1 cellular context compared by ENCODE assay signal in genomic region chr10:102850025-102850518, GRCh38.
A peak's percentile ranks its signal among the peaks of the same experiment; 100 is the strongest.
TF ChIP-seq lines count a peak whose summit lies in the region.

No MANE protein-coding gene starts in this region.

TF ChIP-seq in HepG2, 621 proteins besides CTCF, POLR2A, EP300 and RAD21 (continued from another document and continues in another):
- TF ChIP-seq SRSF9 (IDR thresholded peaks at IDR 0.05; ENCODE audit: borderline replicate concordance, insufficient read depth, low read depth, low read length, poor library complexity, severe bottlenecking): no peak
- TF ChIP-seq NFKB2 (CRISPR knock-in tag; IDR thresholded peaks at IDR 0.05; ENCODE audit: borderline replicate concordance): no peak
- peak; percentile 54 for TF ChIP-seq PHF20 (CRISPR knock-in tag; IDR thresholded peaks at IDR 0.05)
- TF ChIP-seq JUNB (CRISPR knock-in tag; IDR thresholded peaks at IDR 0.05; ENCODE audit: borderline replicate concordance): 0 out of 2 replicates have a peak, but pooled peaks have one; percentile 34
- peak; percentile 86 for TF ChIP-seq ZNF784 (CRISPR knock-in tag; IDR thresholded peaks at IDR 0.05; ENCODE audit: borderline replicate concordance)
- TF ChIP-seq, protein P1, sequence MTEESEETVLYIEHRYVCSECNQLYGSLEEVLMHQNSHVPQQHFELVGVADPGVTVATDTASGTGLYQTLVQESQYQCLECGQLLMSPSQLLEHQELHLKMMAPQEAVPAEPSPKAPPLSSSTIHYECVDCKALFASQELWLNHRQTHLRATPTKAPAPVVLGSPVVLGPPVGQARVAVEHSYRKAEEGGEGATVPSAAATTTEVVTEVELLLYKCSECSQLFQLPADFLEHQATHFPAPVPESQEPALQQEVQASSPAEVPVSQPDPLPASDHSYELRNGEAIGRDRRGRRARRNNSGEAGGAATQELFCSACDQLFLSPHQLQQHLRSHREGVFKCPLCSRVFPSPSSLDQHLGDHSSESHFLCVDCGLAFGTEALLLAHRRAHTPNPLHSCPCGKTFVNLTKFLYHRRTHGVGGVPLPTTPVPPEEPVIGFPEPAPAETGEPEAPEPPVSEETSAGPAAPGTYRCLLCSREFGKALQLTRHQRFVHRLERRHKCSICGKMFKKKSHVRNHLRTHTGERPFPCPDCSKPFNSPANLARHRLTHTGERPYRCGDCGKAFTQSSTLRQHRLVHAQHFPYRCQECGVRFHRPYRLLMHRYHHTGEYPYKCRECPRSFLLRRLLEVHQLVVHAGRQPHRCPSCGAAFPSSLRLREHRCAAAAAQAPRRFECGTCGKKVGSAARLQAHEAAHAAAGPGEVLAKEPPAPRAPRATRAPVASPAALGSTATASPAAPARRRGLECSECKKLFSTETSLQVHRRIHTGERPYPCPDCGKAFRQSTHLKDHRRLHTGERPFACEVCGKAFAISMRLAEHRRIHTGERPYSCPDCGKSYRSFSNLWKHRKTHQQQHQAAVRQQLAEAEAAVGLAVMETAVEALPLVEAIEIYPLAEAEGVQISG (CRISPR knock-in tag; IDR thresholded peaks at IDR 0.05): peak; percentile 83
- no peak for TF ChIP-seq PRDM4 (CRISPR knock-in tag; IDR thresholded peaks at IDR 0.05; ENCODE audit: borderline replicate concordance)
- TF ChIP-seq ZMYM2 (CRISPR knock-in tag; IDR thresholded peaks at IDR 0.05): peak; percentile 89
- TF ChIP-seq ZBTB40 (IDR thresholded peaks at IDR 0.05): no peak
- TF ChIP-seq ZBTB40 (CRISPR knock-in tag; IDR thresholded peaks at IDR 0.05): peak; percentile 75; the same call in 1 of the 2 replicates
- TF ChIP-seq, protein P2, sequence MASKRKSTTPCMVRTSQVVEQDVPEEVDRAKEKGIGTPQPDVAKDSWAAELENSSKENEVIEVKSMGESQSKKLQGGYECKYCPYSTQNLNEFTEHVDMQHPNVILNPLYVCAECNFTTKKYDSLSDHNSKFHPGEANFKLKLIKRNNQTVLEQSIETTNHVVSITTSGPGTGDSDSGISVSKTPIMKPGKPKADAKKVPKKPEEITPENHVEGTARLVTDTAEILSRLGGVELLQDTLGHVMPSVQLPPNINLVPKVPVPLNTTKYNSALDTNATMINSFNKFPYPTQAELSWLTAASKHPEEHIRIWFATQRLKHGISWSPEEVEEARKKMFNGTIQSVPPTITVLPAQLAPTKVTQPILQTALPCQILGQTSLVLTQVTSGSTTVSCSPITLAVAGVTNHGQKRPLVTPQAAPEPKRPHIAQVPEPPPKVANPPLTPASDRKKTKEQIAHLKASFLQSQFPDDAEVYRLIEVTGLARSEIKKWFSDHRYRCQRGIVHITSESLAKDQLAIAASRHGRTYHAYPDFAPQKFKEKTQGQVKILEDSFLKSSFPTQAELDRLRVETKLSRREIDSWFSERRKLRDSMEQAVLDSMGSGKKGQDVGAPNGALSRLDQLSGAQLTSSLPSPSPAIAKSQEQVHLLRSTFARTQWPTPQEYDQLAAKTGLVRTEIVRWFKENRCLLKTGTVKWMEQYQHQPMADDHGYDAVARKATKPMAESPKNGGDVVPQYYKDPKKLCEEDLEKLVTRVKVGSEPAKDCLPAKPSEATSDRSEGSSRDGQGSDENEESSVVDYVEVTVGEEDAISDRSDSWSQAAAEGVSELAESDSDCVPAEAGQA (IDR thresholded peaks at IDR 0.05; ENCODE audit: low read depth): no peak
- TF ChIP-seq, protein P2 (CRISPR knock-in tag; IDR thresholded peaks at IDR 0.05; ENCODE audit: borderline replicate concordance): no peak
- TF ChIP-seq ZNF800 (CRISPR knock-in tag; IDR thresholded peaks at IDR 0.05): peak; percentile 59; the same call in 1 of the 2 replicates
- TF ChIP-seq E2F2 (CRISPR knock-in tag; IDR thresholded peaks at IDR 0.05; ENCODE audit: borderline replicate concordance): no peak
- no peak for TF ChIP-seq ZNF367 (CRISPR knock-in tag; IDR thresholded peaks at IDR 0.05; ENCODE audit: borderline replicate concordance)
- no peak for TF ChIP-seq ZNF354B (CRISPR knock-in tag; IDR thresholded peaks at IDR 0.05)
- TF ChIP-seq, protein P3, sequence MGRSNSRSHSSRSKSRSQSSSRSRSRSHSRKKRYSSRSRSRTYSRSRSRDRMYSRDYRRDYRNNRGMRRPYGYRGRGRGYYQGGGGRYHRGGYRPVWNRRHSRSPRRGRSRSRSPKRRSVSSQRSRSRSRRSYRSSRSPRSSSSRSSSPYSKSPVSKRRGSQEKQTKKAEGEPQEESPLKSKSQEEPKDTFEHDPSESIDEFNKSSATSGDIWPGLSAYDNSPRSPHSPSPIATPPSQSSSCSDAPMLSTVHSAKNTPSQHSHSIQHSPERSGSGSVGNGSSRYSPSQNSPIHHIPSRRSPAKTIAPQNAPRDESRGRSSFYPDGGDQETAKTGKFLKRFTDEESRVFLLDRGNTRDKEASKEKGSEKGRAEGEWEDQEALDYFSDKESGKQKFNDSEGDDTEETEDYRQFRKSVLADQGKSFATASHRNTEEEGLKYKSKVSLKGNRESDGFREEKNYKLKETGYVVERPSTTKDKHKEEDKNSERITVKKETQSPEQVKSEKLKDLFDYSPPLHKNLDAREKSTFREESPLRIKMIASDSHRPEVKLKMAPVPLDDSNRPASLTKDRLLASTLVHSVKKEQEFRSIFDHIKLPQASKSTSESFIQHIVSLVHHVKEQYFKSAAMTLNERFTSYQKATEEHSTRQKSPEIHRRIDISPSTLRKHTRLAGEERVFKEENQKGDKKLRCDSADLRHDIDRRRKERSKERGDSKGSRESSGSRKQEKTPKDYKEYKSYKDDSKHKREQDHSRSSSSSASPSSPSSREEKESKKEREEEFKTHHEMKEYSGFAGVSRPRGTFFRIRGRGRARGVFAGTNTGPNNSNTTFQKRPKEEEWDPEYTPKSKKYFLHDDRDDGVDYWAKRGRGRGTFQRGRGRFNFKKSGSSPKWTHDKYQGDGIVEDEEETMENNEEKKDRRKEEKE (IDR thresholded peaks at IDR 0.05): no peak
- peak; percentile 88; the same call in 1 of the 2 replicates for TF ChIP-seq MXD4 (CRISPR knock-in tag; IDR thresholded peaks at IDR 0.05)
